In the genomic region with DNA sequence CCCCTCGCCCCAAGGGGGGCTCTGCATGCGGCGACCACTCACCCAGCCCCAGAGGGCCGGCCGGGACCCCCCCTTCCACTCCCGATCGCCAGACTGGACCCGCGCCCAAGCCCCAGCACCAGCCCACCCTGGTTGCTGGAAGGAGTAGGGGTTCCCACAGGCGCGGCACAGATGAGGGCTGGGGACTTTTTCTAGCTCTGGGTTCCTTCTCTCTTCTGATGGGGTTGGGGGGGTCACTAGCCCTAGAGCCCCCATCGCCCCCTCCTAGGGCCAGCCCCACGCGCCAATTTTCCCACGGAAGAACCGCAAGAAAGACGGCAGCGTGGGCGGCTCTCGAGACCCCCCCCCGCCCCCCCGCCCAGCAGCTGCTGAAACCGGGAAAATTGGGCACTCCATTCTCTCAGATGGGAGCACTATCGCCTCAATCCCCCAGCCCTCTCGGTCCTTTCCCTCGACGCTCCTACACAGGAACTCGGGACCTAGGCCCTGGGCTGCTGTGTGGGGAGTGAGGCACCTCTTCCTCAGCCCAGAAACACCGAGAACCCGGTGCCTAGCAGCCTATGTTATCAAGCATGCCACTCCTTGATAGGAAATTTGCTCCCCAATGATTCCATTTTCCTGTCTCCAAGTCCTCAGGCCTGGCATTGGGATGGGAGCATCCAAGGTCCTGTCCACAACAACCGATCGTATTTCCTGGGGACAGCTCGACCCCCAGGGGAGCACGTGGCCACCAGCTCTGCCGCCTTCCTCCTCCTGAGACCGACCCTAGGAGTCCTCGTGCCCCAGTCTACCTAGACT, we compare ENCODE assay signal across 1 cellular context.
TF ChIP-seq lines count a peak whose summit lies in the region.

No MANE protein-coding gene starts in this region.

TF ChIP-seq in HepG2, 621 proteins besides CTCF, POLR2A, EP300 and RAD21:
- TF ChIP-seq PCBP1 (IDR thresholded peaks at IDR 0.05; ENCODE audit: borderline replicate concordance, low read depth, low read length) (0 out of 2 replicates have a peak, but pooled peaks have one; percentile 46), ZNF605 (CRISPR knock-in tag; IDR thresholded peaks at IDR 0.05) (no peak), ZNF766 (CRISPR knock-in tag; IDR thresholded peaks at IDR 0.05; ENCODE audit: borderline replicate concordance) (no peak), NRL (CRISPR knock-in tag; IDR thresholded peaks at IDR 0.05; ENCODE audit: borderline replicate concordance) (no peak), RORA (CRISPR knock-in tag; IDR thresholded peaks at IDR 0.05) (no peak), HNRNPLL (IDR thresholded peaks at IDR 0.05; ENCODE audit: low read depth, low read length, poor library complexity, severe bottlenecking) (peak; percentile 6), RXRA (CRISPR knock-in tag; IDR thresholded peaks at IDR 0.05) (no peak), ATRX (CRISPR knock-in tag; IDR thresholded peaks at IDR 0.05; ENCODE audit: borderline replicate concordance) (no peak), RFX5 (IDR thresholded peaks at IDR 0.05; ENCODE audit: low read depth, low read length) (no peak), MIER3 (CRISPR knock-in tag; IDR thresholded peaks at IDR 0.05; ENCODE audit: borderline replicate concordance) (no peak), ZNF263 (CRISPR knock-in tag; IDR thresholded peaks at IDR 0.05) (peak; percentile 57; the same call in 1 of the 2 replicates), PRMT3 (CRISPR knock-in tag; IDR thresholded peaks at IDR 0.05; ENCODE audit: borderline replicate concordance, low read depth) (no peak), SOX6 (IDR thresholded peaks at IDR 0.05) (no peak), SOX6 (CRISPR knock-in tag; IDR thresholded peaks at IDR 0.05) (no peak), ZNF225 (CRISPR knock-in tag; IDR thresholded peaks at IDR 0.05) (peak; percentile 15; the same call in 1 of the 2 replicates), ZBTB38 (CRISPR knock-in tag; IDR thresholded peaks at IDR 0.05) (peak; percentile 26; the same call in 1 of the 2 replicates), RCOR2 (CRISPR knock-in tag; IDR thresholded peaks at IDR 0.05) (no peak), ZNF317 (CRISPR knock-in tag; IDR thresholded peaks at IDR 0.05) (no peak), ZSCAN29 (CRISPR knock-in tag; conservative IDR thresholded peaks at IDR 0.05) (no peak), RBM22 (optimal IDR thresholded peaks at IDR 0.05; ENCODE audit: low read length) (no peak)
- TF ChIP-seq, protein P1, sequence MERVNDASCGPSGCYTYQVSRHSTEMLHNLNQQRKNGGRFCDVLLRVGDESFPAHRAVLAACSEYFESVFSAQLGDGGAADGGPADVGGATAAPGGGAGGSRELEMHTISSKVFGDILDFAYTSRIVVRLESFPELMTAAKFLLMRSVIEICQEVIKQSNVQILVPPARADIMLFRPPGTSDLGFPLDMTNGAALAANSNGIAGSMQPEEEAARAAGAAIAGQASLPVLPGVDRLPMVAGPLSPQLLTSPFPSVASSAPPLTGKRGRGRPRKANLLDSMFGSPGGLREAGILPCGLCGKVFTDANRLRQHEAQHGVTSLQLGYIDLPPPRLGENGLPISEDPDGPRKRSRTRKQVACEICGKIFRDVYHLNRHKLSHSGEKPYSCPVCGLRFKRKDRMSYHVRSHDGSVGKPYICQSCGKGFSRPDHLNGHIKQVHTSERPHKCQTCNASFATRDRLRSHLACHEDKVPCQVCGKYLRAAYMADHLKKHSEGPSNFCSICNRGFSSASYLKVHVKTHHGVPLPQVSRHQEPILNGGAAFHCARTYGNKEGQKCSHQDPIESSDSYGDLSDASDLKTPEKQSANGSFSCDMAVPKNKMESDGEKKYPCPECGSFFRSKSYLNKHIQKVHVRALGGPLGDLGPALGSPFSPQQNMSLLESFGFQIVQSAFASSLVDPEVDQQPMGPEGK (CRISPR knock-in tag; IDR thresholded peaks at IDR 0.05): 0 out of 2 replicates have a peak, but pooled peaks have one; percentile 35
- TF ChIP-seq, protein P2, sequence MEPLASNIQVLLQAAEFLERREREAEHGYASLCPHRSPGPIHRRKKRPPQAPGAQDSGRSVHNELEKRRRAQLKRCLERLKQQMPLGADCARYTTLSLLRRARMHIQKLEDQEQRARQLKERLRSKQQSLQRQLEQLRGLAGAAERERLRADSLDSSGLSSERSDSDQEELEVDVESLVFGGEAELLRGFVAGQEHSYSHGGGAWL (CRISPR knock-in tag; IDR thresholded peaks at IDR 0.05): 0 out of 2 replicates have a peak, but pooled peaks have one; percentile 6
- TF ChIP-seq, protein P3, sequence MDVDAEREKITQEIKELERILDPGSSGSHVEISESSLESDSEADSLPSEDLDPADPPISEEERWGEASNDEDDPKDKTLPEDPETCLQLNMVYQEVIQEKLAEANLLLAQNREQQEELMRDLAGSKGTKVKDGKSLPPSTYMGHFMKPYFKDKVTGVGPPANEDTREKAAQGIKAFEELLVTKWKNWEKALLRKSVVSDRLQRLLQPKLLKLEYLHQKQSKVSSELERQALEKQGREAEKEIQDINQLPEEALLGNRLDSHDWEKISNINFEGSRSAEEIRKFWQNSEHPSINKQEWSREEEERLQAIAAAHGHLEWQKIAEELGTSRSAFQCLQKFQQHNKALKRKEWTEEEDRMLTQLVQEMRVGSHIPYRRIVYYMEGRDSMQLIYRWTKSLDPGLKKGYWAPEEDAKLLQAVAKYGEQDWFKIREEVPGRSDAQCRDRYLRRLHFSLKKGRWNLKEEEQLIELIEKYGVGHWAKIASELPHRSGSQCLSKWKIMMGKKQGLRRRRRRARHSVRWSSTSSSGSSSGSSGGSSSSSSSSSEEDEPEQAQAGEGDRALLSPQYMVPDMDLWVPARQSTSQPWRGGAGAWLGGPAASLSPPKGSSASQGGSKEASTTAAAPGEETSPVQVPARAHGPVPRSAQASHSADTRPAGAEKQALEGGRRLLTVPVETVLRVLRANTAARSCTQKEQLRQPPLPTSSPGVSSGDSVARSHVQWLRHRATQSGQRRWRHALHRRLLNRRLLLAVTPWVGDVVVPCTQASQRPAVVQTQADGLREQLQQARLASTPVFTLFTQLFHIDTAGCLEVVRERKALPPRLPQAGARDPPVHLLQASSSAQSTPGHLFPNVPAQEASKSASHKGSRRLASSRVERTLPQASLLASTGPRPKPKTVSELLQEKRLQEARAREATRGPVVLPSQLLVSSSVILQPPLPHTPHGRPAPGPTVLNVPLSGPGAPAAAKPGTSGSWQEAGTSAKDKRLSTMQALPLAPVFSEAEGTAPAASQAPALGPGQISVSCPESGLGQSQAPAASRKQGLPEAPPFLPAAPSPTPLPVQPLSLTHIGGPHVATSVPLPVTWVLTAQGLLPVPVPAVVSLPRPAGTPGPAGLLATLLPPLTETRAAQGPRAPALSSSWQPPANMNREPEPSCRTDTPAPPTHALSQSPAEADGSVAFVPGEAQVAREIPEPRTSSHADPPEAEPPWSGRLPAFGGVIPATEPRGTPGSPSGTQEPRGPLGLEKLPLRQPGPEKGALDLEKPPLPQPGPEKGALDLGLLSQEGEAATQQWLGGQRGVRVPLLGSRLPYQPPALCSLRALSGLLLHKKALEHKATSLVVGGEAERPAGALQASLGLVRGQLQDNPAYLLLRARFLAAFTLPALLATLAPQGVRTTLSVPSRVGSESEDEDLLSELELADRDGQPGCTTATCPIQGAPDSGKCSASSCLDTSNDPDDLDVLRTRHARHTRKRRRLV (CRISPR knock-in tag; IDR thresholded peaks at IDR 0.05): no peak
- TF ChIP-seq, protein P4, sequence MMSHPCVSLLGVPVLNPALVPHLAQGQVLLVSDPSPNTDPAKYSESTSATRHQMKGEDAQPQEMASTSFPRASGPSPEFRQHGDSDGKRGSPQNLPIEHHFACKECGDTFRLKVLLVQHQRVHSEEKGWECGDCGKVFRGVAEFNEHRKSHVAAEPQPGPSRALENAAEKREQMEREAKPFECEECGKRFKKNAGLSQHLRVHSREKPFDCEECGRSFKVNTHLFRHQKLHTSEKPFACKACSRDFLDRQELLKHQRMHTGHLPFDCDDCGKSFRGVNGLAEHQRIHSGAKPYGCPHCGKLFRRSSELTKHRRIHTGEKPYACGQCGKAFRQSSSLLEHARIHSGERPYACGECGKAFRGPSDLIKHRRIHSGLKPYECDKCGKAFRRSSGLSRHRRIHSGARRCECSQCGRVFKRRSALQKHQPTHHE (CRISPR knock-in tag; IDR thresholded peaks at IDR 0.05; ENCODE audit: borderline replicate concordance): no peak
- TF ChIP-seq, protein P5, sequence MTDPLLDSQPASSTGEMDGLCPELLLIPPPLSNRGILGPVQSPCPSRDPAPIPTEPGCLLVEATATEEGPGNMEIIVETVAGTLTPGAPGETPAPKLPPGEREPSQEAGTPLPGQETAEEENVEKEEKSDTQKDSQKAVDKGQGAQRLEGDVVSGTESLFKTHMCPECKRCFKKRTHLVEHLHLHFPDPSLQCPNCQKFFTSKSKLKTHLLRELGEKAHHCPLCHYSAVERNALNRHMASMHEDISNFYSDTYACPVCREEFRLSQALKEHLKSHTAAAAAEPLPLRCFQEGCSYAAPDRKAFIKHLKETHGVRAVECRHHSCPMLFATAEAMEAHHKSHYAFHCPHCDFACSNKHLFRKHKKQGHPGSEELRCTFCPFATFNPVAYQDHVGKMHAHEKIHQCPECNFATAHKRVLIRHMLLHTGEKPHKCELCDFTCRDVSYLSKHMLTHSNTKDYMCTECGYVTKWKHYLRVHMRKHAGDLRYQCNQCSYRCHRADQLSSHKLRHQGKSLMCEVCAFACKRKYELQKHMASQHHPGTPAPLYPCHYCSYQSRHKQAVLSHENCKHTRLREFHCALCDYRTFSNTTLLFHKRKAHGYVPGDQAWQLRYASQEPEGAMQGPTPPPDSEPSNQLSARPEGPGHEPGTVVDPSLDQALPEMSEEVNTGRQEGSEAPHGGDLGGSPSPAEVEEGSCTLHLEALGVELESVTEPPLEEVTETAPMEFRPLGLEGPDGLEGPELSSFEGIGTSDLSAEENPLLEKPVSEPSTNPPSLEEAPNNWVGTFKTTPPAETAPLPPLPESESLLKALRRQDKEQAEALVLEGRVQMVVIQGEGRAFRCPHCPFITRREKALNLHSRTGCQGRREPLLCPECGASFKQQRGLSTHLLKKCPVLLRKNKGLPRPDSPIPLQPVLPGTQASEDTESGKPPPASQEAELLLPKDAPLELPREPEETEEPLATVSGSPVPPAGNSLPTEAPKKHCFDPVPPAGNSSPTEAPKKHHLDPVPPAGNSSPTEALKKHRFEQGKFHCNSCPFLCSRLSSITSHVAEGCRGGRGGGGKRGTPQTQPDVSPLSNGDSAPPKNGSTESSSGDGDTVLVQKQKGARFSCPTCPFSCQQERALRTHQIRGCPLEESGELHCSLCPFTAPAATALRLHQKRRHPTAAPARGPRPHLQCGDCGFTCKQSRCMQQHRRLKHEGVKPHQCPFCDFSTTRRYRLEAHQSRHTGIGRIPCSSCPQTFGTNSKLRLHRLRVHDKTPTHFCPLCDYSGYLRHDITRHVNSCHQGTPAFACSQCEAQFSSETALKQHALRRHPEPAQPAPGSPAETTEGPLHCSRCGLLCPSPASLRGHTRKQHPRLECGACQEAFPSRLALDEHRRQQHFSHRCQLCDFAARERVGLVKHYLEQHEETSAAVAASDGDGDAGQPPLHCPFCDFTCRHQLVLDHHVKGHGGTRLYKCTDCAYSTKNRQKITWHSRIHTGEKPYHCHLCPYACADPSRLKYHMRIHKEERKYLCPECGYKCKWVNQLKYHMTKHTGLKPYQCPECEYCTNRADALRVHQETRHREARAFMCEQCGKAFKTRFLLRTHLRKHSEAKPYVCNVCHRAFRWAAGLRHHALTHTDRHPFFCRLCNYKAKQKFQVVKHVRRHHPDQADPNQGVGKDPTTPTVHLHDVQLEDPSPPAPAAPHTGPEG (CRISPR knock-in tag; IDR thresholded peaks at IDR 0.05): no peak
- TF ChIP-seq, protein P6, sequence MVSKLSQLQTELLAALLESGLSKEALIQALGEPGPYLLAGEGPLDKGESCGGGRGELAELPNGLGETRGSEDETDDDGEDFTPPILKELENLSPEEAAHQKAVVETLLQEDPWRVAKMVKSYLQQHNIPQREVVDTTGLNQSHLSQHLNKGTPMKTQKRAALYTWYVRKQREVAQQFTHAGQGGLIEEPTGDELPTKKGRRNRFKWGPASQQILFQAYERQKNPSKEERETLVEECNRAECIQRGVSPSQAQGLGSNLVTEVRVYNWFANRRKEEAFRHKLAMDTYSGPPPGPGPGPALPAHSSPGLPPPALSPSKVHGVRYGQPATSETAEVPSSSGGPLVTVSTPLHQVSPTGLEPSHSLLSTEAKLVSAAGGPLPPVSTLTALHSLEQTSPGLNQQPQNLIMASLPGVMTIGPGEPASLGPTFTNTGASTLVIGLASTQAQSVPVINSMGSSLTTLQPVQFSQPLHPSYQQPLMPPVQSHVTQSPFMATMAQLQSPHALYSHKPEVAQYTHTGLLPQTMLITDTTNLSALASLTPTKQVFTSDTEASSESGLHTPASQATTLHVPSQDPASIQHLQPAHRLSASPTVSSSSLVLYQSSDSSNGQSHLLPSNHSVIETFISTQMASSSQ (IDR thresholded peaks at IDR 0.05; ENCODE audit: low read depth): no peak
- TF ChIP-seq, protein P6 (CRISPR knock-in tag; IDR thresholded peaks at IDR 0.05; ENCODE audit: borderline replicate concordance): no peak
TF ChIP-seq in HepG2: peak in this region for 7.
